ENCODE assay signal across 17 cellular contexts in genomic region chrX:15107367-15107988, GRCh38.
DNase-seq lines count a peak whose midpoint lies in the region; ATAC-seq and TF ChIP-seq lines count a peak whose summit lies in the region.
"Had no signal": no experiment of that assay in that cellular context is flagged by ENCODE, and none has a peak within 500 bp of the region (broad histone marks: within the 10 kb centered on the region; RNA-seq: fewer than 3 reads in every experiment).

No MANE protein-coding gene starts in this region.

- H3K23ac ChIP-seq in mesendoderm (ENCODE audit: low read length) = no peak overlapping the region

- H3K36me3 Mint-ChIP-seq in activated naive CD8-positive, alpha-beta T cell treated with anti-CD3 and anti-CD28 coated beads, Interleukin-2, amount 10 ng/mL, durations not matched to agents 7 days and 5 days = peaks cover 6% of the 10 kb centered on the region
- no peaks in the 10 kb centered on the region for H3K36me3 Mint-ChIP-seq in activated naive CD8-positive, alpha-beta T cell treated with anti-CD3 and anti-CD28 coated beads, Interleukin-2, amount 50 U/mL, for 24 hours (ENCODE audit: low read depth)

- no peak overlapping the region for H4K5ac ChIP-seq in mesendoderm (ENCODE audit: low read length)

- no peak overlapping the region for H2BK15ac ChIP-seq in mesendoderm (replicated peaks; ENCODE audit: low read depth)

- H3K9me3 ChIP-seq in SJCRH30 (replicated peaks) = no peaks in the 10 kb centered on the region; the same call in none of the 2 replicates
- H3K9me3 ChIP-seq in testis = no peaks in the 10 kb centered on the region

- H3K79me1 ChIP-seq in mesendoderm (ENCODE audit: low read length) = no peaks in the 10 kb centered on the region

- no peak overlapping the region for H3K4me3 Mint-ChIP-seq in activated naive CD8-positive, alpha-beta T cell treated with anti-CD3 and anti-CD28 coated beads, Interleukin-2, amount 10 ng/mL, durations not matched to agents 7 days and 5 days
- no peak overlapping the region for H3K4me3 Mint-ChIP-seq in activated naive CD8-positive, alpha-beta T cell treated with anti-CD3 and anti-CD28 coated beads, Interleukin-2, amount 50 U/mL, for 24 hours
- H3K4me3 Mint-ChIP-seq: activated T-helper 17 cell treated with anti-CD3 and anti-CD28 coated beads, Interleukin-2, amount 50 U/mL, for 72 hours had no signal

- H4K8ac ChIP-seq in mesendoderm (ENCODE audit: low read depth, low read length) = no peak overlapping the region

- H2BK120ac ChIP-seq in mesendoderm (ENCODE audit: low read depth, low read length) = no peak overlapping the region

- peak overlapping the region; percentile 19 for H3K27ac Mint-ChIP-seq in activated naive CD8-positive, alpha-beta T cell treated with anti-CD3 and anti-CD28 coated beads, Interleukin-2, amount 10 ng/mL, durations not matched to agents 7 days and 5 days
- H3K27ac Mint-ChIP-seq in activated naive CD8-positive, alpha-beta T cell treated with anti-CD3 and anti-CD28 coated beads, Interleukin-2, amount 50 U/mL, for 24 hours = no peak overlapping the region
- H3K27ac Mint-ChIP-seq: activated T-helper 17 cell treated with anti-CD3 and anti-CD28 coated beads, Interleukin-2, amount 50 U/mL, for 72 hours had no signal

- no peak for TF ChIP-seq POLR2A in testis (IDR thresholded peaks at IDR 0.05)

- H3K27me3 ChIP-seq in SJCRH30 (no peaks in the 10 kb centered on the region), mesendoderm (ENCODE audit: insufficient read depth, low read length, poor library complexity) (no peaks in the 10 kb centered on the region), testis (no peaks in the 10 kb centered on the region)
- H3K27me3 ChIP-seq: right atrium auricular region had no signal

- DNase-seq in activated naive CD8-positive, alpha-beta T cell treated with anti-CD3 and anti-CD28 coated beads, Interleukin-2, amount 10 ng/mL, durations not matched to agents 7 days and 5 days = no peak
- DNase-seq in activated naive CD8-positive, alpha-beta T cell treated with anti-CD3 and anti-CD28 coated beads, Interleukin-2, amount 50 U/mL, for 24 hours = no peak
- DNase-seq in H4 (ENCODE audit: low spot score) (peak; percentile 4), SJCRH30 (peak; percentile 33 to 58), mesendoderm (peak; percentile 4), testis (no peak)
- DNase-seq: aorta, GOT3, hypothalamus, kidney glomerular epithelial cell, NCI-H1417, NCI-H2227 treated with DMSO at 0.1 percent for 48 hours, WERI-Rb-1 had no signal

- H3K27ac ChIP-seq in SJCRH30 (no peak overlapping the region), mesendoderm (ENCODE audit: low read depth, low read length) (no peak overlapping the region), testis (no peak overlapping the region)
- H3K27ac ChIP-seq: right atrium auricular region, WERI-Rb-1 had no signal

- no peak overlapping the region for H3K4me3 ChIP-seq in SJCRH30
- no peak overlapping the region for H3K4me3 ChIP-seq in mesendoderm (ENCODE audit: low read length)
- H3K4me3 ChIP-seq in testis = no peak overlapping the region
- H3K4me3 ChIP-seq: right atrium auricular region had no signal

- no peaks in the 10 kb centered on the region for H3K36me3 ChIP-seq in SJCRH30
- no peaks in the 10 kb centered on the region for H3K36me3 ChIP-seq in mesendoderm (ENCODE audit: control insufficient read depth, insufficient read depth, low read length)
- H3K36me3 ChIP-seq in testis (ENCODE audit: low read depth, missing control alignments) = no peaks in the 10 kb centered on the region
- H3K36me3 ChIP-seq: right atrium auricular region, WERI-Rb-1 had no signal

- no peak overlapping the region for H2AK5ac ChIP-seq in mesendoderm (ENCODE audit: low read length)

- H3K4me1 Mint-ChIP-seq in activated naive CD8-positive, alpha-beta T cell treated with anti-CD3 and anti-CD28 coated beads, Interleukin-2, amount 10 ng/mL, durations not matched to agents 7 days and 5 days = peaks cover 15% of the 10 kb centered on the region
- peaks cover 8% of the 10 kb centered on the region for H3K4me1 Mint-ChIP-seq in activated naive CD8-positive, alpha-beta T cell treated with anti-CD3 and anti-CD28 coated beads, Interleukin-2, amount 50 U/mL, for 24 hours

- intact Hi-C loops in testis (cut with DNase I; ENCODE audit: low total_unique reads) = no loop called here

- H3K9me3 Mint-ChIP-seq in activated naive CD8-positive, alpha-beta T cell treated with anti-CD3 and anti-CD28 coated beads, Interleukin-2, amount 10 ng/mL, durations not matched to agents 7 days and 5 days = no peaks in the 10 kb centered on the region
- no peaks in the 10 kb centered on the region for H3K9me3 Mint-ChIP-seq in activated naive CD8-positive, alpha-beta T cell treated with anti-CD3 and anti-CD28 coated beads, Interleukin-2, amount 50 U/mL, for 24 hours
- H3K9me3 Mint-ChIP-seq: activated T-helper 17 cell treated with anti-CD3 and anti-CD28 coated beads, Interleukin-2, amount 50 U/mL, for 72 hours had no signal

- no peak overlapping the region for H2BK5ac ChIP-seq in mesendoderm (ENCODE audit: low read length)

- H3K9ac ChIP-seq in mesendoderm (ENCODE audit: low read length) = no peak overlapping the region

- ATAC-seq in activated naive CD8-positive, alpha-beta T cell treated with anti-CD3 and anti-CD28 coated beads, Interleukin-2, amount 10 ng/mL, durations not matched to agents 7 days and 5 days (ENCODE audit: low read depth) = peak; percentile 78
- ATAC-seq in activated naive CD8-positive, alpha-beta T cell treated with anti-CD3 and anti-CD28 coated beads, Interleukin-2, amount 50 U/mL, for 24 hours = no peak
- ATAC-seq in HG03439 (IDR thresholded peaks at IDR 0.05; ENCODE audit: unreplicated experiment) (no peak), HG03442 (IDR thresholded peaks at IDR 0.05; ENCODE audit: unreplicated experiment) (no peak)
- ATAC-seq: activated T-helper 17 cell treated with anti-CD3 and anti-CD28 coated beads, Interleukin-2, amount 50 U/mL, for 72 hours had no signal

- H3K4me1 ChIP-seq in SJCRH30 (no peaks in the 10 kb centered on the region), mesendoderm (ENCODE audit: control insufficient read depth, low read depth, low read length) (no peaks in the 10 kb centered on the region), testis (no peaks in the 10 kb centered on the region)
- H3K4me1 ChIP-seq: right atrium auricular region had no signal

- no peak for TF ChIP-seq CTCF in testis (IDR thresholded peaks at IDR 0.05)

- H3K4me2 ChIP-seq in mesendoderm (ENCODE audit: low read length) = no peak overlapping the region

- POLR2A ChIA-PET in activated naive CD8-positive, alpha-beta T cell treated with anti-CD3 and anti-CD28 coated beads, Interleukin-2, amount 10 ng/mL, durations not matched to agents 7 days and 5 days (lab: Charles Lee) = interaction anchor here (1.8 kb wide), 1 partner anchor 35 kb away, joined by 6 read pairs; no protein-coding TSS in a partner anchor

- WGBS in mesendoderm (ENCODE audit: extremely low coverage, insufficient coverage, low lambda C conversion rate) = no CpG with 5 or more reads among the region's 1 CpG
- WGBS in testis, 2 donors = 90 to 100% methylated on average over 1 of the region's 1 CpG

- no peak overlapping the region for H3K56ac ChIP-seq in mesendoderm (ENCODE audit: low read length)

- no peak overlapping the region for H3K4ac ChIP-seq in mesendoderm (ENCODE audit: low read depth, low read length)

- H3K79me2 ChIP-seq in mesendoderm (ENCODE audit: control insufficient read depth, insufficient read depth, low read length) = no peaks in the 10 kb centered on the region

- no peak overlapping the region for H3K18ac ChIP-seq in mesendoderm (ENCODE audit: low read length)

- peaks cover 17% of the 10 kb centered on the region for H3K27me3 Mint-ChIP-seq in activated naive CD8-positive, alpha-beta T cell treated with anti-CD3 and anti-CD28 coated beads, Interleukin-2, amount 10 ng/mL, durations not matched to agents 7 days and 5 days
- H3K27me3 Mint-ChIP-seq in activated naive CD8-positive, alpha-beta T cell treated with anti-CD3 and anti-CD28 coated beads, Interleukin-2, amount 50 U/mL, for 24 hours = peaks cover 4% of the 10 kb centered on the region
- H3K27me3 Mint-ChIP-seq: activated T-helper 17 cell treated with anti-CD3 and anti-CD28 coated beads, Interleukin-2, amount 50 U/mL, for 72 hours had no signal

Comparison
In these comparisons a context has a peak if more than half of its experiments do, and no peak if none do; other contexts are left out.
1. DNase-seq: peak in H4 (single experiment), SJCRH30 (2 of 2) and mesendoderm (single experiment); none in activated naive CD8-positive, alpha-beta T cell treated with anti-CD3 and anti-CD28 coated beads, Interleukin-2, amount 10 ng/mL, durations not matched to agents 7 days and 5 days (single experiment), activated naive CD8-positive, alpha-beta T cell treated with anti-CD3 and anti-CD28 coated beads, Interleukin-2, amount 50 U/mL, for 24 hours (single experiment) and testis (single experiment).